8 cellular contexts compared by ENCODE assay signal in the genomic region with DNA sequence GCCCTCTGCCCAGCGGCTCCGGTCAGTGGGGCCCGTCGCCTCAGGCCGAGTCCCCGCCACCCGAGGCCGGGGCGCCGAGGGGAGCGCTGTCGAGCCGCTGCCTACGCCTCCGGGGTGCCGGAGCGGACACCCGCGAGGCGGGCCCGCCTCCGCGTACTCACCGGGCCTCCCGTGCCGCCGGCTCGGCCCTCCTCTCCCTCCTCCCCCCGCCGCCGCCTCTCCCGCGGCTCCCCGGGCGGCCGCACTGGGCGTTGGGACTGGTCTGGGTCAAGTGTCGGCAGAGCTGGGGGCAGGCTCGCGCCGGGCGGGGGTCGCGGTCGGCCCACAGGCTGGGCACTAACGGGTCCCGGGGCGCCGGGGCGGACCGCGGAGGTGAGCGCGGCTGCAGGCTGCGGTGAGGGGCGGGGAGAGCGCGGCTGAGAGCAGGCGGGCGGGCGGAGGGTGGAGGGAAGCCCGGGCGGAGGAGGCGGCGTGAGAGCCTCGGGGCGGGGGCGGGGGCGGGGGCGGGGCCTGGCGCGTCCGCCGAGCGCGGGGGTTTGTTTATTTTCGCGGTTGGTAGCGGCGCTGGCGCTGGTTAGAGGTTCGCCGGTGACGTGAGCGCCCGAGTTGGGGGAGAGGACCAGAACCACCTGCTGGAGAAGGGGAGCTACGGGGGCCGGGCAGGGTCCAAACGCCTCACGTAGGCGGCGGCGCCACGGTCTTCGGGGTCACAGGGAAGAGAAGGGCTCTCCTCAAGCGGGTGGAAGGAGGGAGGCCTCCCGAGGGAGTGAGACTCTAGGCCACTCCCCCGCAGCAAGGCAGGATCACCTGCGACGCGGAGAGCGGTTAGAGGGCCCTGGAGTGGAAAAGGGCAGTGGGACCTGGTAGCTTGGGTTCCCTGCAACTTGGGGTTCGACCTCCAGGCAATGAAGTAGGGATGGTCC. TPM values are rescaled to one million over a fixed set of nuclear protein-coding genes. Genes with fewer than 3 reads are reported as not detected.
DNase-seq lines count a peak whose midpoint lies in the region; ATAC-seq, FAIRE-seq and TF ChIP-seq lines count a peak whose summit lies in the region.
"Not testable (repeated sequence)": the region's sequence is repeated elsewhere in the genome, so short reads cannot be mapped to it uniquely, and the experiment has no call there.

A gene (minus strand): TSS at position 414 of the 923 bp plus-strand sequence. CDS start 11,252 bp downstream, outside the sequence.

- TF ChIP-seq CTCF in HL-60 (IDR thresholded peaks at IDR 0.05; ENCODE audit: insufficient read depth, low read length); endothelial cell of umbilical vein (IDR thresholded peaks at IDR 0.05; ENCODE audit: extremely low read depth in 1 of 2, insufficient read depth in 1 of 2, low read depth in 1 of 2, low read length in 2 of 2): not testable (repeated sequence)

- not testable (repeated sequence) for H3K36me3 ChIP-seq in NT2/D1 (ENCODE audit: insufficient read depth, insufficient read length, low read length); endothelial cell of umbilical vein (ENCODE audit: control insufficient read depth in 2 of 2, extremely low read depth in 1 of 2, insufficient read depth in 2 of 2, low read length in 2 of 2)

- H3K27ac ChIP-seq in HL-60 (replicated peaks); endothelial cell of umbilical vein (ENCODE audit: insufficient read depth, low read depth, low read length): not testable (repeated sequence)

- H3K4me1 ChIP-seq in NT2/D1 (ENCODE audit: insufficient read depth, insufficient read length); endothelial cell of umbilical vein (ENCODE audit: control insufficient read depth, extremely low read depth, insufficient read depth, low read length): not testable (repeated sequence)

- intact Hi-C loops in endothelial cell of umbilical vein (cut with micrococcal nuclease) = loop anchor here (2.0 to 5.0 kb wide), 2 partner anchors 110 to 197 kb away; a partner anchor contains a TSS

- not testable (repeated sequence) for TF ChIP-seq POLR2A in endothelial cell of umbilical vein (IDR thresholded peaks at IDR 0.05; ENCODE audit: low read depth, low read length)

- not testable (repeated sequence) for H3K79me2 ChIP-seq in endothelial cell of umbilical vein (ENCODE audit: control insufficient read depth, insufficient read depth, low read length)

- POLR2A ChIA-PET in endothelial cell of umbilical vein (lab: Charles Lee) = not testable (repeated sequence)

- peak; percentile 77 for DNase-seq in COR-L47 (lab: John Stamatoyannopoulos, UW)
- peak; percentile 40 to 77 for DNase-seq in HL-60 (ENCODE audit: low read depth in 1 of 2, low spot score in 1 of 2)
- peak; percentile 47 for DNase-seq in NT2/D1 (ENCODE audit: low read depth, low spot score)
- DNase-seq in activated CD8-positive, alpha-beta memory T cell treated with anti-CD3 and anti-CD28 coated beads, Interleukin-2, amount 50 U/mL, for 48 hours = peak; percentile 79
- DNase-seq in endothelial cell of umbilical vein (ENCODE audit: low read depth, low spot score) = peak; percentile 67
- peak; percentile 74 for DNase-seq in midbrain (lab: John Stamatoyannopoulos, UW)
- DNase-seq in stimulated activated CD8-positive, alpha-beta memory T cell treated with anti-CD3 and anti-CD28 coated beads, Interleukin-15, amount 100 ng/mL, for 1 hour (ENCODE audit: low read depth) = peak; percentile 65

- H3K4me2 ChIP-seq in endothelial cell of umbilical vein (ENCODE audit: insufficient read depth, low read length) = peak within 1 kb of the TSS; percentile 70

- peak within 1 kb of the TSS; percentile 57 for H3K4me3 ChIP-seq in HL-60 (replicated peaks; ENCODE audit: insufficient read depth, low read length)
- H3K4me3 ChIP-seq in NT2/D1 (ENCODE audit: insufficient read length, low read depth) = peak within 1 kb of the TSS; percentile 57
- H3K4me3 ChIP-seq in endothelial cell of umbilical vein (replicated peaks in 1 of 3; ENCODE audit: insufficient read depth in 1 of 3, low read depth in 1 of 3, low read length in 3 of 3) = peak within 1 kb of the TSS; percentile 8 to 55 (median 50)

- BruUV-seq in endothelial cell of umbilical vein (replicated peaks; lab: Mats Ljungman, UMichigan) = not testable (repeated sequence)

- peak; percentile 67 for ATAC-seq in GM19468 (IDR thresholded peaks at IDR 0.05; ENCODE audit: extremely low read depth, unreplicated experiment)

- not testable (repeated sequence) for H3K9me3 ChIP-seq in NT2/D1 (ENCODE audit: insufficient read depth, low read length); endothelial cell of umbilical vein (replicated peaks; ENCODE audit: control insufficient read depth, insufficient read depth, low read length)

- dilution Hi-C loops in endothelial cell of umbilical vein (cut with MboI; ENCODE audit: extremely low pct_ligation_motif_present, low sequenced_read_pairs) = not testable (repeated sequence)

- not testable (repeated sequence) for H4K20me1 ChIP-seq in endothelial cell of umbilical vein (replicated peaks; ENCODE audit: control insufficient read depth, extremely low read depth, insufficient read depth, low read length)

- peak; percentile 21 for FAIRE-seq in endothelial cell of umbilical vein (lab: Jason Lieb, UNC)

- CTCF ChIA-PET in endothelial cell of umbilical vein (lab: Charles Lee) = not testable (repeated sequence)

- not testable (repeated sequence) for H3K9me1 ChIP-seq in endothelial cell of umbilical vein (replicated peaks; ENCODE audit: control insufficient read depth, extremely low read depth, insufficient read depth, low read length)

- peak within 1 kb of the TSS; percentile 86 for H2AFZ ChIP-seq in endothelial cell of umbilical vein (ENCODE audit: low read depth, low read length)

- not testable (repeated sequence) for H3K27me3 ChIP-seq in HL-60 (ENCODE audit: insufficient read depth, poor library complexity, severe bottlenecking); endothelial cell of umbilical vein (ENCODE audit: control insufficient read depth in 2 of 2, insufficient read depth in 2 of 2, low read length in 2 of 2)
- peaks cover 26% of the 10 kb centered on the region for H3K27me3 ChIP-seq in NT2/D1 (ENCODE audit: insufficient read depth, insufficient read length)

- H3K9ac ChIP-seq in NT2/D1 (ENCODE audit: insufficient read length, low read depth) = peak within 1 kb of the TSS; percentile 50
- H3K9ac ChIP-seq in endothelial cell of umbilical vein (replicated peaks; ENCODE audit: extremely low read depth, insufficient read depth, low read length) = peak within 1 kb of the TSS; percentile 9

RNA-seq across cellular contexts. Expression of the gene that starts here (rescaled TPM):
- total RNA-seq in endothelial cell of umbilical vein = 2.5 and 2.6 TPM in 2 replicates
- polyA plus RNA-seq in endothelial cell of umbilical vein = 0.51 and 1.3 TPM in 2 replicates
- 1.5 and 2.0 TPM in 2 replicates for polyA plus RNA-seq in endothelial cell of umbilical vein (2011; cell fraction: cytosol; rRNA removed)
- polyA plus RNA-seq in endothelial cell of umbilical vein (2011; cell fraction: nucleus; rRNA removed) = 3.1 and 4.3 TPM in 2 replicates
- polyA plus RNA-seq in endothelial cell of umbilical vein (2012) = 1.4 and 2.0 TPM in 2 replicates
- polyA minus RNA-seq in endothelial cell of umbilical vein = 0.32 TPM in 1 of 2 replicates, not detected in the other
- 2.5 TPM for polyA minus RNA-seq in endothelial cell of umbilical vein (2011; cell fraction: cytosol; rRNA and poly(A)+ RNA removed)
- 2.2 and 4.3 TPM in 2 replicates for polyA minus RNA-seq in endothelial cell of umbilical vein (2011; cell fraction: nucleus; rRNA and poly(A)+ RNA removed)
